ENCODE assay signal across 8 cellular contexts in the genomic region with DNA sequence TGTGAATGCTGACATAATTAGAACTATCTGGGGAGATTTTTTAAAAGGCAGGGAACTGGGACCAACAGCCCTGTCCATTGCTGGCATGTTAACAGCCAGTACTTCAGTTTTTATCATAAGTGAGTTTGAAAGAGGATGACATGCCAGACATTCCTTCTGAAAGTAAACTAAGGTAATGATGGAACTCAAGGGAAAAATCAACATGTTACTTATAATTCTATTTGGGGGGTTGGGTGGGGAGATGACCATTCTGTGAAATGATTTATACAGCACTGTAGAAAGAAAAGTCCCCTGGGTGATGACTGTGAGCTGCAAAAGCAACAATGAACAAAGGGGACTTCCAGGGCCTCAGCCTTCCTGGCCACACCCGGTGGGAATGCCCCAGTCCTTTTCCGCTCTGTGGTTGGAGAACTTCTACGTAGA. TPM values are rescaled to one million over a fixed set of nuclear protein-coding genes. Genes with fewer than 3 reads are reported as not detected.
DNase-seq lines count a peak whose midpoint lies in the region; ATAC-seq, FAIRE-seq and TF ChIP-seq lines count a peak whose summit lies in the region.

No MANE protein-coding gene starts in this region.

- peak overlapping the region; percentile 95 for H3K18ac ChIP-seq in IMR-90 (ENCODE audit: low read depth, low read length)

- H2BK15ac ChIP-seq in IMR-90 (ENCODE audit: low read depth, low read length) = peak overlapping the region; percentile 88; the same call in 2 of the 3 replicates

- POLR2A ChIA-PET in A549 (lab: Yijun Ruan, JAX) = interaction anchor here (0.6 to 1.5 kb wide), 6 partner anchors 13 to 218 kb away, joined by 3 to 5 read pairs (median 4); no protein-coding TSS in a partner anchor
- POLR2A ChIA-PET in IMR-90 (lab: Charles Lee; ENCODE audit: unreplicated experiment) = no interaction called here

- no peak overlapping the region for H3K4me3 Mint-ChIP-seq in endothelial cell (ENCODE audit: unreplicated experiment)

- H3K23ac ChIP-seq in IMR-90 (ENCODE audit: low read depth, low read length) = peak overlapping the region; percentile 81; the same call in 1 of the 2 replicates

- H3K27ac ChIP-seq in A549 (peak overlapping the region; percentile 76 to 79), IMR-90 (ENCODE audit: insufficient read depth, low read length) (peak overlapping the region; percentile 75)

- 0% methylated on average over 3 of the region's 3 CpGs for WGBS in A549 (ENCODE audit: missing lambda C conversion rate)
- WGBS in IMR-90 (ENCODE audit: extremely low coverage in 2 of 2, insufficient read length in 1 of 2), 2 experiments = no CpG with 5 or more reads among the region's 3 CpGs

- TF ChIP-seq POLR2A in A549 (IDR thresholded peaks at IDR 0.05; ENCODE audit: low read length) (no peak), IMR-90 (IDR thresholded peaks at IDR 0.05; ENCODE audit: low read depth, low read length) (no peak)

- FAIRE-seq in A549 (lab: Jason Lieb, UNC) = peak; percentile 68

- H3K56ac ChIP-seq in IMR-90 (ENCODE audit: extremely low read depth, insufficient read depth, low read length) = peak overlapping the region; percentile 86

- peak in 1 of 2 experiments; percentile 66; a peak in 2 of 5 replicates for TF ChIP-seq EP300 in A549 (IDR thresholded peaks at IDR 0.05)

- H4K20me1 ChIP-seq in IMR-90 (ENCODE audit: insufficient read depth, low read length) = no peaks in the 10 kb centered on the region

- peaks cover 8% of the 10 kb centered on the region for H3K4me1 Mint-ChIP-seq in endothelial cell (ENCODE audit: unreplicated experiment)

- peak overlapping the region; percentile 79 for H4K91ac ChIP-seq in IMR-90 (ENCODE audit: insufficient read depth, low read depth, low read length)

- peak overlapping the region; percentile 46 to 87; a peak in 3 of 4 replicates for H4K8ac ChIP-seq in IMR-90 (ENCODE audit: low read depth in 2 of 2, low read length in 2 of 2)

- peaks cover 44% of the 10 kb centered on the region for H3K4me1 ChIP-seq in A549
- peaks cover 10% of the 10 kb centered on the region for H3K4me1 ChIP-seq in IMR-90 (ENCODE audit: control insufficient read depth, insufficient read depth, low read length)

- H3K14ac ChIP-seq in IMR-90 (replicated peaks; ENCODE audit: low read depth, low read length) = peak overlapping the region; percentile 93

- H3K4ac ChIP-seq in IMR-90 (ENCODE audit: low read depth, low read length) = peak overlapping the region; percentile 89

- H2AK9ac ChIP-seq in IMR-90 (replicated peaks; ENCODE audit: low read depth, low read length, poor library complexity) = peak overlapping the region; percentile 86

- CTCF ChIA-PET in A549 (lab: Yijun Ruan, JAX) = interaction anchor here (1.0 to 1.6 kb wide), 4 partner anchors 13 to 134 kb away, joined by 3 to 4 read pairs (median 3); no protein-coding TSS in a partner anchor
- CTCF ChIA-PET in IMR-90 (lab: Yijun Ruan, JAX) = interaction anchor here (0.5 kb wide), 1 partner anchor 11 kb away, joined by 3 read pairs; no protein-coding TSS in a partner anchor

- dilution Hi-C loops in IMR-90 (cut with HindIII; ENCODE audit: low sequenced_read_pairs, unreplicated experiment) = no loop called here

- peak overlapping the region; percentile 57 for H3K4me2 ChIP-seq in A549
- peak overlapping the region; percentile 23; the same call in 1 of the 2 replicates for H3K4me2 ChIP-seq in IMR-90 (ENCODE audit: low read depth, low read length)

- DNase-seq in A549 (ENCODE audit: low read depth in 1 of 2, low spot score in 1 of 2) (peak; percentile 85 to 95), IMR-90 (peak; percentile 83), endothelial cell (ENCODE audit: low spot score) (peak; percentile 5), omental fat pad (ENCODE audit: low spot score) (no peak), NCI-H146 (lab: John Stamatoyannopoulos, UW) (no peak), NOMO-1 treated with DMSO at 0.1 percent for 48 hours (lab: John Stamatoyannopoulos, UW; ENCODE audit: unreplicated experiment) (no peak)

- H2BK120ac ChIP-seq in IMR-90 (ENCODE audit: low read depth, low read length) = peak overlapping the region; percentile 95

- peak overlapping the region; percentile 74 for H2BK20ac ChIP-seq in IMR-90 (ENCODE audit: low read depth, low read length)

- no peaks in the 10 kb centered on the region for H3K36me3 ChIP-seq in IMR-90 (ENCODE audit: control insufficient read depth, insufficient read depth, low read length)

- H3K79me1 ChIP-seq in IMR-90 (ENCODE audit: low read depth in 1 of 2, low read length in 2 of 2) = no peaks in the 10 kb centered on the region

- H3K27me3 Mint-ChIP-seq in endothelial cell (ENCODE audit: unreplicated experiment) = no peaks in the 10 kb centered on the region

- ATAC-seq in A549 = peak; percentile 95 to 96
- peak; percentile 60 for ATAC-seq in GM19328 (IDR thresholded peaks at IDR 0.05; ENCODE audit: unreplicated experiment)
- peak; percentile 71 for ATAC-seq in IMR-90 (ENCODE audit: low read depth)
- ATAC-seq in omental fat pad (ENCODE audit: low FRiP score) = peak; percentile 81
- ATAC-seq in GM21515 (IDR thresholded peaks at IDR 0.05; ENCODE audit: unreplicated experiment) = no peak

- no peaks in the 10 kb centered on the region for H3K9me3 ChIP-seq in A549
- H3K9me3 ChIP-seq in IMR-90 (ENCODE audit: control insufficient read depth, insufficient read depth, low read length) = no peaks in the 10 kb centered on the region

- in situ Hi-C loops in IMR-90 (cut with MboI; ENCODE audit: low sequenced_read_pairs) = no loop called here

- no peak overlapping the region for H3K4me3 ChIP-seq in A549
- H3K4me3 ChIP-seq in IMR-90 (ENCODE audit: insufficient read depth, low read depth, low read length) = no peak overlapping the region

- TF ChIP-seq CTCF in A549 (IDR thresholded peaks at IDR 0.05) (no peak), IMR-90 (conservative IDR thresholded peaks at IDR 0.05; ENCODE audit: low read depth, low read length) (no peak), endothelial cell (IDR thresholded peaks at IDR 0.05; ENCODE audit: unreplicated experiment) (no peak), omental fat pad (IDR thresholded peaks at IDR 0.05) (no peak)

- H3K9ac ChIP-seq in IMR-90 (ENCODE audit: low read depth, low read length) = no peak overlapping the region

- H2AFZ ChIP-seq in IMR-90 (replicated peaks; ENCODE audit: low read length, poor library complexity) = peak overlapping the region; percentile 84

- H2BK5ac ChIP-seq in IMR-90 (ENCODE audit: low read depth, low read length, poor library complexity, severe bottlenecking) = peak overlapping the region; percentile 32

- H2AK5ac ChIP-seq in IMR-90 (ENCODE audit: low read depth, low read length) = peak overlapping the region; percentile 86; the same call in 1 of the 2 replicates

- peak in 1 of 2 experiments; percentile 37; a peak in 3 of 5 replicates for TF ChIP-seq RAD21 in A549 (conservative IDR thresholded peaks at IDR 0.05 in 1 of 2, IDR thresholded peaks at IDR 0.05 in 1 of 2)
- no peak for TF ChIP-seq RAD21 in IMR-90 (IDR thresholded peaks at IDR 0.05; ENCODE audit: low read length)

- no peaks in the 10 kb centered on the region for H3K27me3 ChIP-seq in IMR-90 (ENCODE audit: control insufficient read depth, insufficient read depth, low read length)

- no peaks in the 10 kb centered on the region for H3K36me3 Mint-ChIP-seq in endothelial cell (ENCODE audit: low read depth, unreplicated experiment)

- peak overlapping the region; percentile 98 for H4K5ac ChIP-seq in IMR-90 (ENCODE audit: low read depth, low read length)

- H3K9me3 Mint-ChIP-seq in endothelial cell (ENCODE audit: unreplicated experiment) = no peaks in the 10 kb centered on the region

- intact Hi-C loops in IMR-90 (cut with micrococcal nuclease) = no loop called here

- BruUV-seq in IMR-90 (replicated peaks; lab: Mats Ljungman, UMichigan) = no TSS peak

- H3K27ac Mint-ChIP-seq in endothelial cell (ENCODE audit: unreplicated experiment) = peak overlapping the region; percentile 68

- H3K9me1 ChIP-seq in IMR-90 (ENCODE audit: insufficient read depth, low read length) = peaks cover 7% of the 10 kb centered on the region

TF ChIP-seq in A549, 52 proteins besides CTCF, POLR2A, EP300 and RAD21 (continues in another document):
- peak; percentile 74; the same call in 1 of the 2 replicates for TF ChIP-seq GATA3 (IDR thresholded peaks at IDR 0.05; ENCODE audit: borderline replicate concordance)
- no peak for TF ChIP-seq NR3C1 (IDR thresholded peaks at IDR 0.05)
- TF ChIP-seq FOXS1 (CRISPR knock-in tag; IDR thresholded peaks at IDR 0.05) = peak; percentile 51; the same call in 1 of the 2 replicates
- peak; percentile 61 for TF ChIP-seq JUNB (IDR thresholded peaks at IDR 0.05)
- 0 out of 2 replicates have a peak, but pooled peaks have one; percentile 36 for TF ChIP-seq HOXB5 (CRISPR knock-in tag; IDR thresholded peaks at IDR 0.05)
- no peak for TF ChIP-seq CHD2 (IDR thresholded peaks at IDR 0.05; ENCODE audit: low read length, partially characterized antibody)
- TF ChIP-seq MYC (IDR thresholded peaks at IDR 0.05; ENCODE audit: borderline replicate concordance, low read length) = no peak
- TF ChIP-seq POLR2AphosphoS2 (conservative IDR thresholded peaks at IDR 0.05; ENCODE audit: low read length) = no peak

TF ChIP-seq in IMR-90, 13 proteins besides CTCF, POLR2A, EP300 and RAD21:
- TF ChIP-seq RCOR1 (IDR thresholded peaks at IDR 0.05; ENCODE audit: insufficient replicate concordance, low read length) = no peak
TF ChIP-seq in IMR-90: peak in this region for 0.

RNA-seq across cellular contexts. Expression of a gene that starts 5.4 kb away (rescaled TPM):
- 24.1 and 27.1 TPM in 2 replicates for polyA plus RNA-seq in A549 (2011; rRNA removed)
- polyA plus RNA-seq in A549 (2012; cell fraction: cytosol; rRNA removed) = 4.7 and 5.7 TPM in 2 replicates
- 14.6 and 17.1 TPM in 2 replicates for polyA plus RNA-seq in A549 (2012; cell fraction: nucleus; rRNA removed)
- polyA plus RNA-seq in A549 (2017; fragmentation: RNase III; extraction: RNeasy Plus Mini Kit Qiagen cat#74134 plus additional on column Dnase treatment) = 8.5 to 11.4 TPM (median 9.6 TPM) in 3 replicates
- polyA minus RNA-seq in A549 (2011; rRNA and poly(A)+ RNA removed) = 23.6 and 28.6 TPM in 2 replicates
- total RNA-seq in IMR-90 (2012; rRNA removed) = 2.2 and 2.3 TPM in 2 replicates
- polyA plus RNA-seq in IMR-90 (2012; rRNA removed) = 2.6 and 2.8 TPM in 2 replicates
- 1.4 TPM in 2 replicates for polyA plus RNA-seq in IMR-90 (2012; cell fraction: cytosol; rRNA removed)
- polyA plus RNA-seq in IMR-90 (2012; cell fraction: nucleus; rRNA removed; ENCODE audit: low replicate concordance) = 1.1 and 2.6 TPM in 2 replicates
- 2.3 TPM for total RNA-seq in endothelial cell (ENCODE audit: unreplicated experiment)
- total RNA-seq in omental fat pad = 10 to 100 TPM in 2 of 4 donors, 1 to 10 TPM in 2; 2.6 to 23.3 (median 7.3) TPM

Comparison
In these comparisons a context has a peak if more than half of its experiments do, and no peak if none do; other contexts are left out.
1. DNase-seq: peak in A549 (2 of 2), IMR-90 (single experiment) and endothelial cell (single experiment); none in omental fat pad (single experiment), NCI-H146 (single experiment) and NOMO-1 treated with DMSO at 0.1 percent for 48 hours (single experiment).